1 cellular context compared by ENCODE assay signal in genomic region chr15:56249080-56249479, GRCh38.
TF ChIP-seq lines count a peak whose summit lies in the region.

No MANE protein-coding gene starts in this region.

TF ChIP-seq in HEK293, 187 proteins besides CTCF, POLR2A, EP300 and RAD21 (continued from another document):
- TF ChIP-seq ZBTB10 (tag by site-specific recombination; IDR thresholded peaks at IDR 0.05) (no peak), ZBTB44 (tag by site-specific recombination; IDR thresholded peaks at IDR 0.05) (no peak), ZNF366 (tag by site-specific recombination; conservative IDR thresholded peaks at IDR 0.05) (0 out of 2 replicates have a peak, but pooled peaks have one; percentile 14)
